In the genomic region with DNA sequence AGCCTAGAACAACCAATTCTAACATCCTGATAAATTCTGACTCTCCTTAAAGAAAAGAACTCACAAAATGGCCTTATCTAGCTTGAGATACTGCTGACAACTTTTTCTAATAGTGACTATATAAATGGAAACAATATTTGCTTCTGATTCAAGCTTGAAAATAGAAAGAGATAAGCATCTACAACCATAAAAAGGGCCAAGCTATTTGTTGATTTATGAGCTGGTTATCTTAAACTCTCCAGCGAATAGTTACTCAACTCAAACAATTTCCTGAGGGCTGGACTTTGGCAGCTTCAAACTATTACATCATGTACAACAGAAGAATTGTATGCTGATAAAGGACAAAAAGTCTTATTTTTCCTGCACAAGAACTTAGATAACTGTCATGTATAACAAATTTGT, we compare ENCODE assay signal across 10 cellular contexts. TPM values are rescaled to one million over a fixed set of nuclear protein-coding genes. Genes with fewer than 3 reads are reported as not detected.
DNase-seq lines count a peak whose midpoint lies in the region; ATAC-seq and TF ChIP-seq lines count a peak whose summit lies in the region.
"Had no signal": no experiment of that assay in that cellular context is flagged by ENCODE, and none has a peak within 500 bp of the region (broad histone marks: within the 10 kb centered on the region; RNA-seq: fewer than 3 reads in every experiment).

No MANE protein-coding gene starts in this region.

- no peak for ATAC-seq in GM21526 (IDR thresholded peaks at IDR 0.05; ENCODE audit: low FRiP score, unreplicated experiment)

- in situ Hi-C loops in GM13977 (cut with MboI; ENCODE audit: low pct_unique_long_range_greater_than_20kb, low sequenced_read_pairs, unreplicated experiment) = no loop called here

- H3K9me3 Mint-ChIP-seq in nephron = peaks cover 4% of the 10 kb centered on the region
- H3K9me3 Mint-ChIP-seq in activated CD4-positive, alpha-beta memory T cell treated with anti-CD3 and anti-CD28 coated beads, Interleukin-2, amount 10 ng/mL, durations not matched to agents 7 days and 5 days = no peaks in the 10 kb centered on the region

- CTCF ChIA-PET in AG04450 (lab: Charles Lee) = interaction anchor here (0.5 kb wide), 1 partner anchor 57 kb away, joined by 3 read pairs; no protein-coding TSS in a partner anchor
- CTCF ChIA-PET in activated CD4-positive, alpha-beta memory T cell treated with anti-CD3 and anti-CD28 coated beads, Interleukin-2, amount 10 ng/mL, durations not matched to agents 7 days and 5 days (lab: Charles Lee) = no interaction called here

- no peaks in the 10 kb centered on the region for H3K9me3 ChIP-seq in AG04450 (ENCODE audit: control insufficient read depth, insufficient read depth, low read length)

- H3K4me3 ChIP-seq in AG04450 (ENCODE audit: low read depth, low read length) = no peak overlapping the region
- H3K4me3 ChIP-seq: cardiac muscle cell had no signal

- H3K27me3 Mint-ChIP-seq in nephron (ENCODE audit: low read depth) = no peaks in the 10 kb centered on the region
- H3K27me3 Mint-ChIP-seq in activated CD4-positive, alpha-beta memory T cell treated with anti-CD3 and anti-CD28 coated beads, Interleukin-2, amount 10 ng/mL, durations not matched to agents 7 days and 5 days = no peaks in the 10 kb centered on the region

- peaks cover 12% of the 10 kb centered on the region for H3K36me3 Mint-ChIP-seq in nephron (ENCODE audit: low read depth)
- H3K36me3 Mint-ChIP-seq in activated CD4-positive, alpha-beta memory T cell treated with anti-CD3 and anti-CD28 coated beads, Interleukin-2, amount 10 ng/mL, durations not matched to agents 7 days and 5 days (ENCODE audit: low read depth) = peaks cover 2% of the 10 kb centered on the region

- no peak overlapping the region for H3K4me3 Mint-ChIP-seq in nephron
- no peak overlapping the region for H3K4me3 Mint-ChIP-seq in activated CD4-positive, alpha-beta memory T cell treated with anti-CD3 and anti-CD28 coated beads, Interleukin-2, amount 10 ng/mL, durations not matched to agents 7 days and 5 days

- no peak for TF ChIP-seq CTCF in AG04450 (IDR thresholded peaks at IDR 0.05; ENCODE audit: low read depth, low read length)
- no peak for TF ChIP-seq CTCF in nephron (IDR thresholded peaks at IDR 0.05; ENCODE audit: unreplicated experiment in 3 of 3)
- TF ChIP-seq CTCF in GM13977 (IDR thresholded peaks at IDR 0.05; ENCODE audit: extremely low read depth, insufficient read depth, missing control alignments) = no peak

- POLR2A ChIA-PET in AG04450 (lab: Yijun Ruan, JAX) = interaction anchor here (0.7 kb wide), 1 partner anchor 11 kb away, joined by 4 read pairs; no protein-coding TSS in a partner anchor
- POLR2A ChIA-PET in activated CD4-positive, alpha-beta memory T cell treated with anti-CD3 and anti-CD28 coated beads, Interleukin-2, amount 10 ng/mL, durations not matched to agents 7 days and 5 days (lab: Charles Lee) = no interaction called here

- H3K4me1 Mint-ChIP-seq in nephron = peaks cover 36% of the 10 kb centered on the region
- H3K4me1 Mint-ChIP-seq in activated CD4-positive, alpha-beta memory T cell treated with anti-CD3 and anti-CD28 coated beads, Interleukin-2, amount 10 ng/mL, durations not matched to agents 7 days and 5 days = peaks cover 13% of the 10 kb centered on the region

- DNase-seq in AG04450 (ENCODE audit: low read depth, low spot score) = peak; percentile 21
- DNase-seq in NOMO-1 treated with dmso at 0.1 percent for 144 hours (lab: John Stamatoyannopoulos, UW; ENCODE audit: unreplicated experiment) = peak; percentile 39
- DNase-seq in epithelial cell of prostate (ENCODE audit: low read depth, low spot score) = no peak
- DNase-seq in GM13977 (ENCODE audit: low spot score) = no peak
- DNase-seq in GOT3 (lab: John Stamatoyannopoulos, UW) = no peak
- no peak for DNase-seq in activated CD4-positive, alpha-beta memory T cell treated with anti-CD3 and anti-CD28 coated beads, Interleukin-2, amount 10 ng/mL, durations not matched to agents 7 days and 5 days
- DNase-seq: SHP77 had no signal

- no peaks in the 10 kb centered on the region for H3K27me3 ChIP-seq in AG04450 (ENCODE audit: control insufficient read depth, insufficient read depth, low read length)
- H3K27me3 ChIP-seq: cardiac muscle cell had no signal

- H3K27ac ChIP-seq in AG04450 (ENCODE audit: low read depth, low read length) (no peak overlapping the region), epithelial cell of prostate (peak overlapping the region; percentile 72)
- H3K27ac ChIP-seq: cardiac muscle cell had no signal

- H3K27ac Mint-ChIP-seq in nephron = peak overlapping the region; percentile 71 to 77 (median 72)
- no peak overlapping the region for H3K27ac Mint-ChIP-seq in activated CD4-positive, alpha-beta memory T cell treated with anti-CD3 and anti-CD28 coated beads, Interleukin-2, amount 10 ng/mL, durations not matched to agents 7 days and 5 days

RNA-seq across cellular contexts. Expression of gene USP54, which starts 4.6 kb away (rescaled TPM):
- 8.6 and 11.2 TPM in 2 replicates for polyA plus RNA-seq in AG04450 (2011; rRNA removed)
- 13.6 and 16.1 TPM in 2 replicates for polyA minus RNA-seq in AG04450 (2011; rRNA and poly(A)+ RNA removed)
- 1 to 10 TPM; 3.0 to 3.4 TPM for total RNA-seq in activated CD4-positive, alpha-beta memory T cell treated with anti-CD3 and anti-CD28 coated beads, Interleukin-2, amount 10 ng/mL, durations not matched to agents 7 days and 5 days

RNA-seq across cellular contexts. Expression of gene MYOZ1, which starts 54.7 kb away (rescaled TPM):
- not detected in 2 replicates for polyA plus RNA-seq in AG04450 (2011; rRNA removed)
- polyA minus RNA-seq in AG04450 (2011; rRNA and poly(A)+ RNA removed) = not detected in 2 replicates
- not detected for total RNA-seq in activated CD4-positive, alpha-beta memory T cell treated with anti-CD3 and anti-CD28 coated beads, Interleukin-2, amount 10 ng/mL, durations not matched to agents 7 days and 5 days

Comparison
In these comparisons a context has a peak if more than half of its experiments do, and no peak if none do; other contexts are left out.
1. DNase-seq: peak in AG04450 (single experiment) and NOMO-1 treated with dmso at 0.1 percent for 144 hours (single experiment); none in epithelial cell of prostate (single experiment), GM13977 (single experiment), GOT3 (single experiment) and activated CD4-positive, alpha-beta memory T cell treated with anti-CD3 and anti-CD28 coated beads, Interleukin-2, amount 10 ng/mL, durations not matched to agents 7 days and 5 days (single experiment).